In genomic region chr1:31924839-31925238, GRCh38 we compare ENCODE assay signal across 11 cellular contexts. TPM values are rescaled to one million over a fixed set of nuclear protein-coding genes. Genes with fewer than 3 reads are reported as not detected.
DNase-seq lines count a peak whose midpoint lies in the region; ATAC-seq, FAIRE-seq and TF ChIP-seq lines count a peak whose summit lies in the region.
"Had no signal": no experiment of that assay in that cellular context is flagged by ENCODE, and none has a peak within 500 bp of the region (broad histone marks: within the 10 kb centered on the region; RNA-seq: fewer than 3 reads in every experiment).

No MANE protein-coding gene starts in this region.

- H3K4me3 ChIP-seq in left ventricle myocardium inferior = peak overlapping the region; percentile 13
- no peak overlapping the region for H3K4me3 ChIP-seq in MM.1S (ENCODE audit: low read length)

- no peaks in the 10 kb centered on the region for H3F3A ChIP-seq in MM.1S (ENCODE audit: insufficient read depth, low read length)

- FAIRE-seq in D721Med (lab: Jason Lieb, UNC) = no peak

- H3K9me2 ChIP-seq in MM.1S (replicated peaks; ENCODE audit: insufficient read depth, low read length) = no peaks in the 10 kb centered on the region

- TF ChIP-seq CTCF in left ventricle myocardium inferior (IDR thresholded peaks at IDR 0.05; ENCODE audit: borderline replicate concordance) = no peak
- TF ChIP-seq CTCF in activated B cell treated with CpG ODN at 0.5 μM for 24 hours (IDR thresholded peaks at IDR 0.05) = no peak
- TF ChIP-seq CTCF in type B pancreatic cell (conservative IDR thresholded peaks at IDR 0.05) = no peak
- no peak for TF ChIP-seq CTCF in MM.1S (IDR thresholded peaks at IDR 0.05; ENCODE audit: low read length)
- TF ChIP-seq CTCF in D721Med (IDR thresholded peaks at IDR 0.05; ENCODE audit: insufficient read depth, missing control alignments) = no peak

- H3K36me3 ChIP-seq in left ventricle myocardium inferior (no peaks in the 10 kb centered on the region), MM.1S (replicated peaks; ENCODE audit: insufficient read depth, low read length) (no peaks in the 10 kb centered on the region)

- H3K9me3 Mint-ChIP-seq in activated B cell treated with CpG ODN at 0.5 μM for 24 hours (no peaks in the 10 kb centered on the region), type B pancreatic cell (no peaks in the 10 kb centered on the region)

- H3K27ac ChIP-seq in left ventricle myocardium inferior (replicated peaks) = peak overlapping the region; percentile 59
- peak overlapping the region; percentile 75 for H3K27ac ChIP-seq in layer of hippocampus (ENCODE audit: low read depth, low read length)
- H3K27ac ChIP-seq in MM.1S (ENCODE audit: low read length) = no peak overlapping the region

- no peak for ATAC-seq in left cardiac atrium
- no peak for ATAC-seq in activated B cell treated with CpG ODN at 0.5 μM for 24 hours (ENCODE audit: low read depth)
- ATAC-seq in HG03108 (IDR thresholded peaks at IDR 0.05; ENCODE audit: unreplicated experiment) = no peak

- H3K27me3 Mint-ChIP-seq in activated B cell treated with CpG ODN at 0.5 μM for 24 hours (no peaks in the 10 kb centered on the region), type B pancreatic cell (no peaks in the 10 kb centered on the region)

- peaks cover 41% of the 10 kb centered on the region for H4K20me1 ChIP-seq in MM.1S (ENCODE audit: insufficient read depth, low read length)

- H3K27me3 ChIP-seq in left ventricle myocardium inferior (ENCODE audit: low read depth) = no peaks in the 10 kb centered on the region
- no peaks in the 10 kb centered on the region for H3K27me3 ChIP-seq in layer of hippocampus (ENCODE audit: control insufficient read depth, insufficient read depth, low read length)
- no peaks in the 10 kb centered on the region for H3K27me3 ChIP-seq in MM.1S (replicated peaks; ENCODE audit: insufficient read depth, low read length)

- peak overlapping the region; percentile 25 for H3K4me3 Mint-ChIP-seq in activated B cell treated with CpG ODN at 0.5 μM for 24 hours
- H3K4me3 Mint-ChIP-seq in type B pancreatic cell = no peak overlapping the region

- H3K4me1 Mint-ChIP-seq in activated B cell treated with CpG ODN at 0.5 μM for 24 hours (peaks cover 84% of the 10 kb centered on the region), type B pancreatic cell (ENCODE audit: unreplicated experiment) (peaks cover 39% of the 10 kb centered on the region)

- H3K27ac Mint-ChIP-seq in activated B cell treated with CpG ODN at 0.5 μM for 24 hours = peak overlapping the region; percentile 38
- peak overlapping the region; percentile 24 for H3K27ac Mint-ChIP-seq in type B pancreatic cell

- H3K79me2 ChIP-seq in MM.1S (ENCODE audit: low read length) = peaks cover 95% of the 10 kb centered on the region

- no peak overlapping the region for H2AFZ ChIP-seq in MM.1S (ENCODE audit: low read length)

- no peaks in the 10 kb centered on the region for H3K9me3 ChIP-seq in left ventricle myocardium inferior (replicated peaks)
- no peaks in the 10 kb centered on the region for H3K9me3 ChIP-seq in MM.1S (replicated peaks; ENCODE audit: insufficient read depth, low read length)

- CTCF ChIA-PET in activated B cell treated with CpG ODN at 0.5 μM for 24 hours (lab: Charles Lee) = interaction anchor here (1.4 kb wide), 1 partner anchor 15 kb away, joined by 3 read pairs; no protein-coding TSS in a partner anchor

- no peak overlapping the region for H3K4me2 ChIP-seq in MM.1S (ENCODE audit: low read depth, low read length)

- DNase-seq in left ventricle myocardium inferior (no peak), left cardiac atrium (no peak), activated B cell treated with CpG ODN at 0.5 μM for 24 hours (no peak), type B pancreatic cell (ENCODE audit: extremely low spot score, unreplicated experiment) (no peak), MM.1S (no peak), D721Med (ENCODE audit: insufficient read length, low spot score) (no peak)
- DNase-seq: activated CD4-positive, alpha-beta T cell treated with anti-CD3 and anti-CD28 coated beads for 48 hours; kidney glomerular epithelial cell; NCI-H2171 treated with DMSO at 0.1 percent for 48 hours had no signal

- H3K36me3 Mint-ChIP-seq in activated B cell treated with CpG ODN at 0.5 μM for 24 hours (ENCODE audit: low read depth) = peaks cover 19% of the 10 kb centered on the region
- peaks cover 14% of the 10 kb centered on the region for H3K36me3 Mint-ChIP-seq in type B pancreatic cell

- intact Hi-C loops in left ventricle myocardium inferior (cut with micrococcal nuclease) (no loop called here), left cardiac atrium (cut with DNase I) (loop anchor here in 1 of 2 donors (5.0 kb wide), 1 partner anchor 37 kb away; no protein-coding TSS in a partner anchor), activated B cell treated with CpG ODN at 0.5 μM for 24 hours (cut with micrococcal nuclease) (loop anchor here (5.0 kb wide), 1 partner anchor 37 kb away; no protein-coding TSS in a partner anchor)

- POLR2A ChIA-PET in activated B cell treated with CpG ODN at 0.5 μM for 24 hours (lab: Charles Lee) = interaction anchor here (0.6 to 3.3 kb wide), 3 partner anchors 12 to 20 kb away, joined by 4 to 36 read pairs (median 12); partner anchors contain the start of gene PTP4A2

- no peak overlapping the region for H3K9ac ChIP-seq in MM.1S (ENCODE audit: low read length)

- H3K4me1 ChIP-seq in left ventricle myocardium inferior (peaks cover 90% of the 10 kb centered on the region), MM.1S (ENCODE audit: low read length) (peaks cover 9% of the 10 kb centered on the region; the same call in 1 of the 2 replicates)

RNA-seq across cellular contexts. Expression of gene PTP4A2, which starts 13.3 kb away (rescaled TPM):
- total RNA-seq in left ventricle myocardium inferior (203 TPM), left cardiac atrium (100 to 1,000 TPM; 281 to 449 TPM), activated B cell treated with CpG ODN at 0.5 μM for 24 hours (249 and 275 TPM in 2 replicates), type B pancreatic cell (ENCODE audit: low replicate concordance) (150 and 179 TPM in 2 replicates)
